In the genomic region with DNA sequence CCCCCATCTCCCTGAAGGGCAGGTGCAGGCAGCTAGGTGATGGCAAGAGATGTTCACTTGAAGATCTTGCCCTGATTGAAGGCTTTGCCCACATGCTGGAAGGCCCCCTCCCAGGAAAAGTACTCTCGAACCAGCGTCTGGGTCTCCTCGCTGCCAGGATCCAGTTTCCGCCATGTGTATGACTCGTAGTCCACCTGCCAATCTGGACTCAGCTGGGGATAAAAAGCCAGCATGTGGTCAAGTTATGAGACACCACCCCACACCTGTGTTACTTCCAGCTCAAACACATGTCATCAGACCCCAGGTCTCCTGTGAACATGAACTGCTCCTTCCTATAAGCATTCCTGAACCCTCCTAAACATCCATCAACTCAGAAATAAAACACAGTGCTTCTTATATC, we compare ENCODE assay signal across 8 cellular contexts. TPM values are rescaled to one million over a fixed set of nuclear protein-coding genes. Genes with fewer than 3 reads are reported as not detected.
A peak's percentile ranks its signal among the peaks of the same experiment; 100 is the strongest.
DNase-seq lines count a peak whose midpoint lies in the region; ATAC-seq and TF ChIP-seq lines count a peak whose summit lies in the region.
"Not testable (repeated sequence)": the region's sequence is repeated elsewhere in the genome, so short reads cannot be mapped to it uniquely, and the experiment has no call there.

No MANE protein-coding gene starts in this region.

- H3K4me3 ChIP-seq in RWPE2 (ENCODE audit: severe bottlenecking); muscle layer of duodenum (ENCODE audit: low read depth in 1 of 2, low read length in 2 of 2); skin epidermis; vagina: not testable (repeated sequence)

- TF ChIP-seq POLR2A in vagina (IDR thresholded peaks at IDR 0.05) = not testable (repeated sequence)

- not testable (repeated sequence) for H3K27me3 ChIP-seq in RWPE2 (ENCODE audit: insufficient read depth, poor library complexity, severe bottlenecking); muscle layer of duodenum (ENCODE audit: low read depth, low read length); vagina

- H3K4me1 Mint-ChIP-seq in HFFc6 (ENCODE audit: low read depth) (peaks cover 69% of the 10 kb centered on the region), chondrocyte (ENCODE audit: low read depth) (peaks cover 52% of the 10 kb centered on the region)
- peaks cover 58% of the 10 kb centered on the region for H3K4me1 Mint-ChIP-seq in activated T-helper 2 cell treated with anti-CD3 and anti-CD28 coated beads, Interferon-gamma antibody, Interleukin-2, Interleukin-4, amounts not matched to agents 10 μg/mL and 5 μg/mL and 100 μg/mL, durations not matched to agents 14 hours and 24 hours and 36 hours (ENCODE audit: low read depth)

- peaks cover 59% of the 10 kb centered on the region for H3K36me3 ChIP-seq in RWPE2 (ENCODE audit: low read depth)
- H3K36me3 ChIP-seq in muscle layer of duodenum (ENCODE audit: control insufficient read depth in 1 of 2, insufficient read depth in 2 of 2, low read length in 2 of 2) = peaks cover 21 to 30% of the 10 kb centered on the region in 2 donors
- H3K36me3 ChIP-seq in vagina = peaks cover 0 to 40% of the 10 kb centered on the region in 2 donors

- H3K4me1 ChIP-seq in RWPE2 (ENCODE audit: insufficient read depth, poor library complexity, severe bottlenecking) = peaks cover 58% of the 10 kb centered on the region
- peaks cover 34 to 45% of the 10 kb centered on the region in 2 donors for H3K4me1 ChIP-seq in muscle layer of duodenum (ENCODE audit: control insufficient read depth in 1 of 2, insufficient read depth in 2 of 2, low read length in 2 of 2)
- peaks cover 68% of the 10 kb centered on the region for H3K4me1 ChIP-seq in vagina

- ATAC-seq in RWPE2 (ENCODE audit: low read depth); left cardiac atrium: not testable (repeated sequence)

- TF ChIP-seq CTCF in HFFc6 (IDR thresholded peaks at IDR 0.05); RWPE2 (IDR thresholded peaks at IDR 0.05; ENCODE audit: poor library complexity, severe bottlenecking); chondrocyte (IDR thresholded peaks at IDR 0.05); vagina (IDR thresholded peaks at IDR 0.05): not testable (repeated sequence)

- H3K9me3 Mint-ChIP-seq in HFFc6; activated T-helper 2 cell treated with anti-CD3 and anti-CD28 coated beads, Interferon-gamma antibody, Interleukin-2, Interleukin-4, amounts not matched to agents 10 μg/mL and 5 μg/mL and 100 μg/mL, durations not matched to agents 14 hours and 24 hours and 36 hours; chondrocyte (ENCODE audit: low read depth): not testable (repeated sequence)

- H3K27ac ChIP-seq in RWPE2 (ENCODE audit: poor library complexity, severe bottlenecking) (peak overlapping the region; percentile 100), muscle layer of duodenum (ENCODE audit: low read length) (peak overlapping the region; percentile 85), skin epidermis (peak overlapping the region in 14 of 21 experiments; percentile 13 to 100 (median 60)), vagina (peak overlapping the region; percentile 98)

- H3K36me3 Mint-ChIP-seq in HFFc6 (ENCODE audit: low read depth) = peaks cover 32% of the 10 kb centered on the region
- H3K36me3 Mint-ChIP-seq in activated T-helper 2 cell treated with anti-CD3 and anti-CD28 coated beads, Interferon-gamma antibody, Interleukin-2, Interleukin-4, amounts not matched to agents 10 μg/mL and 5 μg/mL and 100 μg/mL, durations not matched to agents 14 hours and 24 hours and 36 hours (ENCODE audit: low read depth) = peaks cover 60% of the 10 kb centered on the region
- H3K36me3 Mint-ChIP-seq in chondrocyte (ENCODE audit: low read depth) = peaks cover 25% of the 10 kb centered on the region

- intact Hi-C loops in activated T-helper 2 cell treated with anti-CD3 and anti-CD28 coated beads, Interferon-gamma antibody, Interleukin-2, Interleukin-4, amounts not matched to agents 10 μg/mL and 5 μg/mL and 100 μg/mL, durations not matched to agents 14 hours and 24 hours and 36 hours (cut with micrococcal nuclease) = loop anchor here (1.0 to 10.0 kb wide), 3 partner anchors 52 to 295 kb away; no protein-coding TSS in a partner anchor
- intact Hi-C loops in left cardiac atrium (cut with DNase I) = loop anchor here in 1 of 2 donors (2.0 to 5.0 kb wide), 2 partner anchors 135 to 162 kb away; no protein-coding TSS in a partner anchor
- intact Hi-C loops in vagina (cut with DNase I) = not testable (repeated sequence)

- H3K27me3 Mint-ChIP-seq in HFFc6 (ENCODE audit: insufficient read depth); activated T-helper 2 cell treated with anti-CD3 and anti-CD28 coated beads, Interferon-gamma antibody, Interleukin-2, Interleukin-4, amounts not matched to agents 10 μg/mL and 5 μg/mL and 100 μg/mL, durations not matched to agents 14 hours and 24 hours and 36 hours (ENCODE audit: low read depth); chondrocyte (ENCODE audit: low read depth): not testable (repeated sequence)

- peak overlapping the region; percentile 52 for H3K4me3 Mint-ChIP-seq in HFFc6
- not testable (repeated sequence) for H3K4me3 Mint-ChIP-seq in activated T-helper 2 cell treated with anti-CD3 and anti-CD28 coated beads, Interferon-gamma antibody, Interleukin-2, Interleukin-4, amounts not matched to agents 10 μg/mL and 5 μg/mL and 100 μg/mL, durations not matched to agents 14 hours and 24 hours and 36 hours (ENCODE audit: low read depth); chondrocyte (ENCODE audit: unreplicated experiment)

- H3K27ac Mint-ChIP-seq in HFFc6 = peak overlapping the region; percentile 85
- H3K27ac Mint-ChIP-seq in activated T-helper 2 cell treated with anti-CD3 and anti-CD28 coated beads, Interferon-gamma antibody, Interleukin-2, Interleukin-4, amounts not matched to agents 10 μg/mL and 5 μg/mL and 100 μg/mL, durations not matched to agents 14 hours and 24 hours and 36 hours = peak overlapping the region; percentile 67
- H3K27ac Mint-ChIP-seq in chondrocyte (ENCODE audit: unreplicated experiment) = peak overlapping the region; percentile 87

- not testable (repeated sequence) for DNase-seq in HFFc6; RWPE2 (ENCODE audit: low spot score); activated T-helper 2 cell treated with anti-CD3 and anti-CD28 coated beads, Interferon-gamma antibody, Interleukin-2, Interleukin-4, amounts not matched to agents 10 μg/mL and 5 μg/mL and 100 μg/mL, durations not matched to agents 14 hours and 24 hours and 36 hours (ENCODE audit: low spot score); chondrocyte (ENCODE audit: low spot score); vagina (ENCODE audit: extremely low spot score in 2 of 2)
- peak; percentile 13 for DNase-seq in left cardiac atrium

- H3K9me3 ChIP-seq in RWPE2 (ENCODE audit: severe bottlenecking); muscle layer of duodenum (ENCODE audit: control insufficient read depth in 1 of 2, low read length in 2 of 2); vagina: not testable (repeated sequence)

RNA-seq across cellular contexts. Expression of a gene that starts 13.0 kb away (rescaled TPM):
- total RNA-seq in HFFc6 (2021; fragmentation: NEBNext Ultra II Directional; extraction: Animal tissue kit (Norgen Biotek cat#: 25700)) = 100 to 1,000 TPM; 426 to 589 (median 452) TPM
- total RNA-seq in activated T-helper 2 cell treated with anti-CD3 and anti-CD28 coated beads, Interferon-gamma antibody, Interleukin-2, Interleukin-4, amounts not matched to agents 10 μg/mL and 5 μg/mL and 100 μg/mL, durations not matched to agents 14 hours and 24 hours and 36 hours = 105 and 108 TPM in 2 replicates
- total RNA-seq in chondrocyte = 476 to 526 TPM (median 514 TPM) in 3 replicates
- 100 to 1,000 TPM; 329 to 404 TPM for total RNA-seq in left cardiac atrium
- 828 TPM for total RNA-seq in vagina

RNA-seq across cellular contexts. Expression of a gene that starts 14.1 kb away (rescaled TPM):
- 1,000 to 10,000 TPM; 1,302 to 1,474 (median 1,327) TPM for total RNA-seq in HFFc6 (2021; fragmentation: NEBNext Ultra II Directional; extraction: Animal tissue kit (Norgen Biotek cat#: 25700))
- total RNA-seq in activated T-helper 2 cell treated with anti-CD3 and anti-CD28 coated beads, Interferon-gamma antibody, Interleukin-2, Interleukin-4, amounts not matched to agents 10 μg/mL and 5 μg/mL and 100 μg/mL, durations not matched to agents 14 hours and 24 hours and 36 hours = 1,369 and 1,395 TPM in 2 replicates
- total RNA-seq in chondrocyte = 1,000 to 1,202 TPM (median 1,017 TPM) in 3 replicates
- total RNA-seq in left cardiac atrium = 100 to 1,000 TPM; 833 to 894 TPM
- 1,183 TPM for total RNA-seq in vagina

RNA-seq across cellular contexts. Expression of a gene that starts 31.7 kb away (rescaled TPM):
- total RNA-seq in HFFc6 (2021; fragmentation: NEBNext Ultra II Directional; extraction: Animal tissue kit (Norgen Biotek cat#: 25700)) = 10 to 100 TPM; 14.6 to 18.0 (median 16.9) TPM
- total RNA-seq in activated T-helper 2 cell treated with anti-CD3 and anti-CD28 coated beads, Interferon-gamma antibody, Interleukin-2, Interleukin-4, amounts not matched to agents 10 μg/mL and 5 μg/mL and 100 μg/mL, durations not matched to agents 14 hours and 24 hours and 36 hours = 29.9 and 41.7 TPM in 2 replicates
- total RNA-seq in chondrocyte = 9.6 to 15.2 TPM (median 11.8 TPM) in 3 replicates
- 10 to 100 TPM in 1 of 2 donors, 1 to 10 TPM in 1; 9.6 to 11.5 TPM for total RNA-seq in left cardiac atrium
- total RNA-seq in vagina = 12.0 TPM

RNA-seq across cellular contexts. Expression of a gene that starts 42.0 kb away (rescaled TPM):
- total RNA-seq in HFFc6 (2021; fragmentation: NEBNext Ultra II Directional; extraction: Animal tissue kit (Norgen Biotek cat#: 25700)) = 100 to 1,000 TPM in 2 of 6 experiments, 10 to 100 TPM in 4; 89.6 to 106 (median 95.8) TPM
- total RNA-seq in activated T-helper 2 cell treated with anti-CD3 and anti-CD28 coated beads, Interferon-gamma antibody, Interleukin-2, Interleukin-4, amounts not matched to agents 10 μg/mL and 5 μg/mL and 100 μg/mL, durations not matched to agents 14 hours and 24 hours and 36 hours = 201 and 215 TPM in 2 replicates
- total RNA-seq in chondrocyte (81.7 to 89.3 TPM (median 83.0 TPM) in 3 replicates), left cardiac atrium (10 to 100 TPM; 38.1 to 60.6 TPM), vagina (96.3 TPM)

RNA-seq across cellular contexts. Expression of a gene that starts 52.9 kb away (rescaled TPM):
- total RNA-seq in HFFc6 (2021; fragmentation: NEBNext Ultra II Directional; extraction: Animal tissue kit (Norgen Biotek cat#: 25700)) = 10 to 100 TPM; 32.5 to 39.6 (median 36.4) TPM
- 144 and 146 TPM in 2 replicates for total RNA-seq in activated T-helper 2 cell treated with anti-CD3 and anti-CD28 coated beads, Interferon-gamma antibody, Interleukin-2, Interleukin-4, amounts not matched to agents 10 μg/mL and 5 μg/mL and 100 μg/mL, durations not matched to agents 14 hours and 24 hours and 36 hours
- total RNA-seq in chondrocyte (55.2 to 76.6 TPM (median 58.9 TPM) in 3 replicates), left cardiac atrium (10 to 100 TPM; 29.1 to 46.8 TPM), vagina (69.0 TPM)
